Comparison of ENCODE assay signal across 1 cellular context in genomic region chr3:15318661-15319060, GRCh38.
TF ChIP-seq lines count a peak whose summit lies in the region.

No MANE protein-coding gene starts in this region.

TF ChIP-seq in HepG2, 621 proteins besides CTCF, POLR2A, EP300 and RAD21 (continued from another document):
- TF ChIP-seq, protein P1, sequence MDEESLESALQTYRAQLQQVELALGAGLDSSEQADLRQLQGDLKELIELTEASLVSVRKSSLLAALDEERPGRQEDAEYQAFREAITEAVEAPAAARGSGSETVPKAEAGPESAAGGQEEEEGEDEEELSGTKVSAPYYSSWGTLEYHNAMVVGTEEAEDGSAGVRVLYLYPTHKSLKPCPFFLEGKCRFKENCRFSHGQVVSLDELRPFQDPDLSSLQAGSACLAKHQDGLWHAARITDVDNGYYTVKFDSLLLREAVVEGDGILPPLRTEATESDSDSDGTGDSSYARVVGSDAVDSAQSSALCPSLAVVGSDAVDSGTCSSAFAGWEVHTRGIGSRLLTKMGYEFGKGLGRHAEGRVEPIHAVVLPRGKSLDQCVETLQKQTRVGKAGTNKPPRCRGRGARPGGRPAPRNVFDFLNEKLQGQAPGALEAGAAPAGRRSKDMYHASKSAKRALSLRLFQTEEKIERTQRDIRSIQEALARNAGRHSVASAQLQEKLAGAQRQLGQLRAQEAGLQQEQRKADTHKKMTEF (CRISPR knock-in tag; IDR thresholded peaks at IDR 0.05), result no peak
- TF ChIP-seq NR2C2 (CRISPR knock-in tag; IDR thresholded peaks at IDR 0.05; ENCODE audit: borderline replicate concordance), result no peak
- no peak for TF ChIP-seq SRSF1 (optimal IDR thresholded peaks at IDR 0.05; ENCODE audit: low read depth, low read length)
